10 cellular contexts compared by ENCODE assay signal in the genomic region with DNA sequence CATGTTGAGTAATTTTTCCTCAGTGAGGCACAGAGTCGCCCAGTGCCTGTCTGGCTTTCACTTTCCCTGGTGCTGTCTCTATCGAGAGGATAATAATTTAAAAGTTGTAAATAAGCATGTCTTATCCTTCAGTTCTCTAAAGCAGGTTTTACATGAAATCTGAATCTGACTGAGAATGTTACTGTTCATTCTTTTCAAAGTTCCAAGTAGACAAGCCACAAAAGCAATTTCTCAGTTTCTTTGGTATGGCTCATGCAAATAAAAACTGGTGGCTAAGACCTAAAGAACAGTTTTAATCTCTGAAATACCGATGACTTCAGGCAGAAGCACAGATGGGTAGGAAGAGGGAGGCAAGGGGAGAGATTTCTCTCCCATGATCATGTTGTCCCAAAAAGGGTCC.
A peak's percentile ranks its signal among the peaks of the same experiment; 100 is the strongest.
DNase-seq lines count a peak whose midpoint lies in the region; ATAC-seq and TF ChIP-seq lines count a peak whose summit lies in the region.
"Had no signal": no experiment of that assay in that cellular context is flagged by ENCODE, and none has a peak within 500 bp of the region (broad histone marks: within the 10 kb centered on the region; RNA-seq: fewer than 3 reads in every experiment).

No MANE protein-coding gene starts in this region.

- H3K27ac ChIP-seq in CD8-positive, alpha-beta memory T cell (ENCODE audit: low read depth, low read length), result no peak overlapping the region
- H3K27ac ChIP-seq: heart left ventricle had no signal

- DNase-seq in CD8-positive, alpha-beta memory T cell, result no peak
- DNase-seq in activated naive CD8-positive, alpha-beta T cell treated with anti-CD3 and anti-CD28 coated beads, Interleukin-2, amount 50 U/mL, for 24 hours, result no peak
- DNase-seq in NCI-H2107 (lab: John Stamatoyannopoulos, UW) (no peak), NCI-H2227 (lab: John Stamatoyannopoulos, UW; ENCODE audit: unreplicated experiment) (no peak), 8988T (no peak), lower leg skin (ENCODE audit: low spot score in 2 of 2) (no peak)
- DNase-seq: heart left ventricle, NCI-H187 had no signal

- H3K36me3 ChIP-seq in CD8-positive, alpha-beta memory T cell (ENCODE audit: insufficient read depth, low read length), result no peaks in the 10 kb centered on the region
- H3K36me3 ChIP-seq: heart left ventricle had no signal

- H3K27ac Mint-ChIP-seq in CD8-positive, alpha-beta memory T cell, result peak overlapping the region in 6 of 8 donors; percentile 5 to 67 (median 26)
- H3K27ac Mint-ChIP-seq in activated naive CD8-positive, alpha-beta T cell treated with anti-CD3 and anti-CD28 coated beads, Interleukin-2, amount 50 U/mL, for 24 hours, result peak overlapping the region; percentile 64

- no peak for TF ChIP-seq CTCF in lower leg skin (IDR thresholded peaks at IDR 0.05)

- 67 to 68% methylated on average over 3 of the region's 3 CpGs for WGBS in lower leg skin, 2 donors

- POLR2A ChIA-PET in CD8-positive, alpha-beta memory T cell (lab: Charles Lee), result no interaction called here

- no peak overlapping the region for H3K4me3 ChIP-seq in CD8-positive, alpha-beta memory T cell (ENCODE audit: low read length)
- no peak overlapping the region for H3K4me3 ChIP-seq in lower leg skin (ENCODE audit: low read depth, poor library complexity, severe bottlenecking)
- H3K4me3 ChIP-seq: heart left ventricle had no signal

- ATAC-seq in GM18867 (IDR thresholded peaks at IDR 0.05; ENCODE audit: unreplicated experiment) (peak; percentile 39), HG03025 (IDR thresholded peaks at IDR 0.05; ENCODE audit: low FRiP score, unreplicated experiment) (peak; percentile 58)
- no peak for ATAC-seq in activated naive CD8-positive, alpha-beta T cell treated with anti-CD3 and anti-CD28 coated beads, Interleukin-2, amount 50 U/mL, for 24 hours
- ATAC-seq: heart left ventricle had no signal

- CTCF ChIA-PET in CD8-positive, alpha-beta memory T cell (lab: Charles Lee), result no interaction called here

- TF ChIP-seq POLR2A in lower leg skin (IDR thresholded peaks at IDR 0.05), result no peak

- H3K4me1 ChIP-seq in CD8-positive, alpha-beta memory T cell (ENCODE audit: insufficient read depth, low read length), result peaks cover 11% of the 10 kb centered on the region

- H3K36me3 Mint-ChIP-seq in CD8-positive, alpha-beta memory T cell, result peaks cover 0 to 3% (median 0%) of the 10 kb centered on the region in 3 donors
- H3K36me3 Mint-ChIP-seq in activated naive CD8-positive, alpha-beta T cell treated with anti-CD3 and anti-CD28 coated beads, Interleukin-2, amount 50 U/mL, for 24 hours (ENCODE audit: low read depth), result no peaks in the 10 kb centered on the region

- H3K27me3 Mint-ChIP-seq in CD8-positive, alpha-beta memory T cell, result peaks cover 0 to 2% of the 10 kb centered on the region in 2 donors
- no peaks in the 10 kb centered on the region for H3K27me3 Mint-ChIP-seq in activated naive CD8-positive, alpha-beta T cell treated with anti-CD3 and anti-CD28 coated beads, Interleukin-2, amount 50 U/mL, for 24 hours

- peak overlapping the region; percentile 44 to 79 (median 62) for H3K4me3 Mint-ChIP-seq in CD8-positive, alpha-beta memory T cell
- H3K4me3 Mint-ChIP-seq in activated naive CD8-positive, alpha-beta T cell treated with anti-CD3 and anti-CD28 coated beads, Interleukin-2, amount 50 U/mL, for 24 hours, result peak overlapping the region; percentile 28

- intact Hi-C loops in lower leg skin (cut with DNase I; ENCODE audit: low total_unique reads), result no loop called here

- no peaks in the 10 kb centered on the region for H3K27me3 ChIP-seq in CD8-positive, alpha-beta memory T cell (ENCODE audit: insufficient read depth, low read length, poor library complexity, severe bottlenecking)
- H3K27me3 ChIP-seq: heart left ventricle had no signal

- no peaks in the 10 kb centered on the region for H3K9me3 ChIP-seq in CD8-positive, alpha-beta memory T cell (ENCODE audit: low read length)
- H3K9me3 ChIP-seq: heart left ventricle had no signal

- H3K9me3 Mint-ChIP-seq in CD8-positive, alpha-beta memory T cell, result peaks cover 0 to 5% (median 0%) of the 10 kb centered on the region in 5 donors
- H3K9me3 Mint-ChIP-seq in activated naive CD8-positive, alpha-beta T cell treated with anti-CD3 and anti-CD28 coated beads, Interleukin-2, amount 50 U/mL, for 24 hours, result peaks cover 5% of the 10 kb centered on the region

- peaks cover 26 to 44% (median 40%) of the 10 kb centered on the region in 3 donors for H3K4me1 Mint-ChIP-seq in CD8-positive, alpha-beta memory T cell
- peaks cover 50% of the 10 kb centered on the region for H3K4me1 Mint-ChIP-seq in activated naive CD8-positive, alpha-beta T cell treated with anti-CD3 and anti-CD28 coated beads, Interleukin-2, amount 50 U/mL, for 24 hours
